ENCODE assay signal across 1 cellular context in the genomic region with DNA sequence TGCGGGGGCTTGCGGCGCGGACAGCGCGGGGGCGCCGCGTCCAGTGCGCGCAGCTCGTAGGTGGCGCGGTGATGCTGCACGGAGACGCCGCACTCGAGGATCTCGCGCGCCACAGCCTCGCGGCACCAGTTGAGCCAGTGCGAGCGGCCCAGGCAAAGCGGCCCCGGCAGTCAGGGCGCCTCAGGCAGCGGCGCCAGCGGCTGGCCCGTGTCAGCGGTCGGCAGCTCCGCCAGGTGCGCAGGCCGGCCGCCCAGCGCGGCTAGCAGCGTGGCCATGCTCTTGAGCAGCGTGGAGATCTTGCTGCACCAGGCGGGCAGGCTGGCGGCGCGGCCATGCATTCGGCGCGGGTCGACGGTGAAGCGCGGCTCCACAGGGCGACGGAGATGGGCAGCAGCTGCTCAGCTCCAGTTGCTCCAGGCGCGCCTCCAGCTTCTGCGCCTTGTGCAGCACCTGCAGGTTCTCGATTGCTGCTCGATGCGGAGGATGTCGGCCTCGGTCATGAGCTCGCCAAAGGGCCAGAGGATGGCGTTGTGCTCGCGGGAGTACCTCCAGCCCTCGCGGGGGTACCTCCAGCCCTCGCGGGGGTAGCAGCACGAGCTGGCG.
A peak's percentile ranks its signal among the peaks of the same experiment; 100 is the strongest.
TF ChIP-seq lines count a peak whose summit lies in the region.

No MANE protein-coding gene starts in this region.

TF ChIP-seq in H1, 55 proteins besides CTCF, POLR2A, EP300 and RAD21:
- peak; percentile 53 for TF ChIP-seq KDM4A (IDR thresholded peaks at IDR 0.05; ENCODE audit: low read depth, low read length, severe bottlenecking)
